1 cellular context compared by ENCODE assay signal in genomic region chr16:56530872-56531271, GRCh38.
TF ChIP-seq lines count a peak whose summit lies in the region.

No MANE protein-coding gene starts in this region.

TF ChIP-seq in endothelial cell of umbilical vein, 7 proteins besides CTCF, POLR2A, EP300 and RAD21:
- TF ChIP-seq EZH2 (IDR thresholded peaks at IDR 0.05; ENCODE audit: borderline replicate concordance, low read depth, low read length, severe bottlenecking) = no peak
- no peak for TF ChIP-seq MAX (IDR thresholded peaks at IDR 0.05; ENCODE audit: insufficient read depth, insufficient read length)
- no peak for TF ChIP-seq FOS (IDR thresholded peaks at IDR 0.05; ENCODE audit: borderline replicate concordance, insufficient read depth, low read length)
- no peak for TF ChIP-seq JUN (IDR thresholded peaks at IDR 0.05; ENCODE audit: borderline replicate concordance, insufficient read depth, insufficient read length, low read depth)
- TF ChIP-seq POLR2AphosphoS5 (IDR thresholded peaks at IDR 0.05; ENCODE audit: insufficient read depth, low read depth, low read length) = no peak
- TF ChIP-seq MYC (IDR thresholded peaks at IDR 0.05; ENCODE audit: low read depth, low read length) = no peak
- TF ChIP-seq GATA2 (IDR thresholded peaks at IDR 0.05; ENCODE audit: insufficient read depth, insufficient read length, low read depth, low read length) = no peak
